Comparison of ENCODE assay signal across 26 cellular contexts in genomic region chr5:78288246-78288645, GRCh38. TPM values are rescaled to one million over a fixed set of nuclear protein-coding genes. Genes with fewer than 3 reads are reported as not detected.
A peak's percentile ranks its signal among the peaks of the same experiment; 100 is the strongest.
DNase-seq lines count a peak whose midpoint lies in the region; ATAC-seq, FAIRE-seq and TF ChIP-seq lines count a peak whose summit lies in the region.
"Had no signal": no experiment of that assay in that cellular context is flagged by ENCODE, and none has a peak within 500 bp of the region (broad histone marks: within the 10 kb centered on the region; RNA-seq: fewer than 3 reads in every experiment).

No MANE protein-coding gene starts in this region.

- no peak overlapping the region for H2AFZ ChIP-seq in mammary epithelial cell (ENCODE audit: low read depth, low read length)
- H2AFZ ChIP-seq in neural progenitor cell (replicated peaks): no peak overlapping the region
- no peak overlapping the region for H2AFZ ChIP-seq in hepatocyte

- H3K4me3 ChIP-seq in mammary epithelial cell (replicated peaks in 1 of 3; ENCODE audit: insufficient read depth in 1 of 3, low read depth in 2 of 3, low read length in 3 of 3): no peak overlapping the region
- no peak overlapping the region for H3K4me3 ChIP-seq in neural progenitor cell
- H3K4me3 ChIP-seq in hepatocyte: no peak overlapping the region
- H3K4me3 ChIP-seq: heart right ventricle, MG63 had no signal

- BruUV-seq in mammary epithelial cell (replicated peaks; lab: Mats Ljungman, UMichigan): no TSS peak

- peaks cover 24% of the 10 kb centered on the region for H3K4me1 Mint-ChIP-seq in neural progenitor cell

- WGBS in mammary epithelial cell (ENCODE audit: low coverage, missing lambda C conversion rate): 80% methylated on average over 3 of the region's 3 CpGs
- 52% methylated on average over 3 of the region's 3 CpGs for WGBS in hepatocyte (ENCODE audit: low lambda C conversion rate, missing lambda C conversion rate)

- peaks cover 6% of the 10 kb centered on the region for H3F3A ChIP-seq in neural progenitor cell (ENCODE audit: low read depth)

- intact Hi-C loops in mammary epithelial cell (cut with micrococcal nuclease): no loop called here

- no peak for TF ChIP-seq CTCF in mammary epithelial cell (conservative IDR thresholded peaks at IDR 0.05 in 1 of 2, IDR thresholded peaks at IDR 0.05 in 1 of 2; ENCODE audit: extremely low read depth in 1 of 2, insufficient read depth in 1 of 2, low read depth in 1 of 2, low read length in 2 of 2)
- no peak for TF ChIP-seq CTCF in neural progenitor cell (IDR thresholded peaks at IDR 0.05)
- no peak for TF ChIP-seq CTCF in hepatocyte (IDR thresholded peaks at IDR 0.05; ENCODE audit: poor library complexity)

- no peaks in the 10 kb centered on the region for H3K9me3 Mint-ChIP-seq in neural progenitor cell
- H3K9me3 Mint-ChIP-seq: activated naive CD4-positive, alpha-beta T cell treated with anti-CD3 and anti-CD28 coated beads, Interleukin-2, amount 50 U/mL, for 24 hours; T-cell had no signal

- H3K4me1 ChIP-seq in mammary epithelial cell (ENCODE audit: insufficient read depth, low read length): peaks cover 11% of the 10 kb centered on the region
- peaks cover 26% of the 10 kb centered on the region for H3K4me1 ChIP-seq in neural progenitor cell
- H3K4me1 ChIP-seq in hepatocyte (ENCODE audit: insufficient read depth): no peaks in the 10 kb centered on the region

- no peak for DNase-seq in GM12891 (ENCODE audit: insufficient read length, low spot score)
- DNase-seq in M059J (ENCODE audit: low read depth): peak; percentile 44
- DNase-seq in mammary epithelial cell: no peak
- no peak for DNase-seq in neural progenitor cell (ENCODE audit: low spot score)
- no peak for DNase-seq in activated naive CD4-positive, alpha-beta T cell treated with anti-CD3 and anti-CD28 coated beads, Interleukin-2, amount 50 U/mL, for 16 hours
- no peak for DNase-seq in hepatocyte (ENCODE audit: low spot score)
- no peak for DNase-seq in activated CD4-positive, alpha-beta T cell treated with anti-CD3 and anti-CD28 coated beads for 48 hours
- DNase-seq: activated CD4-positive, alpha-beta T cell treated with anti-CD3 and anti-CD28 coated beads, Interleukin-2, amount 50 U/mL, for 48 hours; activated CD4-positive, CD25-positive, alpha-beta regulatory T cell; activated CD8-positive, alpha-beta memory T cell treated with anti-CD3 and anti-CD28 coated beads, Interleukin-2, amount 50 U/mL, for 4 hours; C1 segment of cervical spinal cord; central memory CD4-positive, alpha-beta T cell; heart right ventricle; naive thymus-derived CD4-positive, alpha-beta T cell; NCI-H1417; NCI-H446 treated with DMSO at 0.1 percent for 48 hours; right cardiac atrium; SHP77; stimulated activated CD4-positive, alpha-beta T cell treated with anti-CD3 and anti-CD28 coated beads, Interleukin-15, amount 100 ng/mL, for 24 hours; stimulated activated naive CD8-positive, alpha-beta T cell treated with anti-CD3 and anti-CD28 coated beads, Interleukin-15, Interleukin-2, amounts not matched to agents 100 U/mL and 50 U/mL, for 24 hours; T-cell had no signal

- peaks cover 17% of the 10 kb centered on the region for H3K36me3 Mint-ChIP-seq in neural progenitor cell

- H4K20me1 ChIP-seq in mammary epithelial cell (ENCODE audit: insufficient read depth, low read length) (no peaks in the 10 kb centered on the region), neural progenitor cell (ENCODE audit: low read depth) (peaks cover 61% of the 10 kb centered on the region), hepatocyte (ENCODE audit: insufficient read depth, poor library complexity, severe bottlenecking) (peaks cover 14% of the 10 kb centered on the region)

- peak overlapping the region; percentile 82 for H3K4me2 ChIP-seq in mammary epithelial cell (ENCODE audit: insufficient read depth, low read depth, low read length)
- H3K4me2 ChIP-seq in neural progenitor cell: peak overlapping the region; percentile 10
- no peak overlapping the region for H3K4me2 ChIP-seq in hepatocyte

- no peak for ATAC-seq in GM21619 (IDR thresholded peaks at IDR 0.05; ENCODE audit: unreplicated experiment)
- ATAC-seq: left lobe of liver; right cardiac atrium; stimulated activated naive CD8-positive, alpha-beta T cell treated with anti-CD3 and anti-CD28 coated beads, Interleukin-15, Interleukin-2, amounts not matched to agents 100 U/mL and 50 U/mL, for 24 hours; T-cell had no signal

- H3K27ac ChIP-seq in mammary epithelial cell (ENCODE audit: insufficient read depth, low read depth, low read length) (peak overlapping the region; percentile 43), neural progenitor cell (no peak overlapping the region), hepatocyte (no peak overlapping the region)
- H3K27ac ChIP-seq: heart right ventricle, HL-60 had no signal

- in situ Hi-C loops in mammary epithelial cell (cut with MboI; ENCODE audit: low sequenced_read_pairs in 2 of 2): no loop called here

- no peaks in the 10 kb centered on the region for H3K27me3 Mint-ChIP-seq in neural progenitor cell (ENCODE audit: insufficient read depth, low read depth)
- H3K27me3 Mint-ChIP-seq: activated naive CD4-positive, alpha-beta T cell treated with anti-CD3 and anti-CD28 coated beads, Interleukin-2, amount 50 U/mL, for 24 hours; naive thymus-derived CD4-positive, alpha-beta T cell; T-cell had no signal

- H3K9me2 ChIP-seq in hepatocyte (replicated peaks; ENCODE audit: insufficient read depth): no peaks in the 10 kb centered on the region

- TF ChIP-seq POLR2A in GM12891 (IDR thresholded peaks at IDR 0.05; ENCODE audit: low read depth, low read length): no peak

- H3K27me3 ChIP-seq in mammary epithelial cell (ENCODE audit: insufficient read depth, low read length) (no peaks in the 10 kb centered on the region), neural progenitor cell (no peaks in the 10 kb centered on the region), hepatocyte (no peaks in the 10 kb centered on the region)
- H3K27me3 ChIP-seq: heart right ventricle, MG63 had no signal

- CTCF ChIA-PET in mammary epithelial cell (lab: Charles Lee; ENCODE audit: low non-redundant PET): no interaction called here

- peak; percentile 28 for FAIRE-seq in GM12891 (lab: Jason Lieb, UNC)

- H3K36me3 ChIP-seq in mammary epithelial cell (ENCODE audit: insufficient read depth, low read length): no peaks in the 10 kb centered on the region
- H3K36me3 ChIP-seq in neural progenitor cell: no peaks in the 10 kb centered on the region
- H3K36me3 ChIP-seq in hepatocyte (replicated peaks; ENCODE audit: insufficient read depth, low read depth): no peaks in the 10 kb centered on the region
- H3K36me3 ChIP-seq: heart right ventricle had no signal

- H3K4me3 Mint-ChIP-seq in neural progenitor cell: no peak overlapping the region
- H3K4me3 Mint-ChIP-seq: activated naive CD4-positive, alpha-beta T cell treated with anti-CD3 and anti-CD28 coated beads, Interleukin-2, amount 50 U/mL, for 24 hours; T-cell had no signal

- dilution Hi-C loops in mammary epithelial cell (cut with HindIII; ENCODE audit: low sequenced_read_pairs): no loop called here

- H3K9ac ChIP-seq in mammary epithelial cell (ENCODE audit: insufficient read depth, low read length) (no peak overlapping the region), neural progenitor cell (no peak overlapping the region)

- H3K27ac Mint-ChIP-seq in neural progenitor cell: no peak overlapping the region
- H3K27ac Mint-ChIP-seq: activated naive CD4-positive, alpha-beta T cell treated with anti-CD3 and anti-CD28 coated beads, Interleukin-2, amount 50 U/mL, for 24 hours; T-cell had no signal

- H3K79me2 ChIP-seq in mammary epithelial cell (ENCODE audit: insufficient read depth, low read length) (peaks cover 95% of the 10 kb centered on the region), neural progenitor cell (ENCODE audit: low read depth) (peaks cover 98% of the 10 kb centered on the region), hepatocyte (peaks cover 95% of the 10 kb centered on the region)

- H3K9me3 ChIP-seq in mammary epithelial cell (replicated peaks; ENCODE audit: insufficient read depth, low read length) (peaks cover 1% of the 10 kb centered on the region), neural progenitor cell (ENCODE audit: low read depth) (no peaks in the 10 kb centered on the region), hepatocyte (ENCODE audit: low read depth) (no peaks in the 10 kb centered on the region)
- H3K9me3 ChIP-seq: heart right ventricle, MG63 had no signal

TF ChIP-seq in GM12891, 5 proteins besides CTCF, POLR2A, EP300 and RAD21:
- TF ChIP-seq PAX5 (IDR thresholded peaks at IDR 0.05; ENCODE audit: insufficient read depth, low read length, severe bottlenecking) (no peak), TAF1 (IDR thresholded peaks at IDR 0.05; ENCODE audit: low read depth, low read length) (no peak), POLR2AphosphoS5 (IDR thresholded peaks at IDR 0.05; ENCODE audit: low read depth, low read length) (no peak), POU2F2 (IDR thresholded peaks at IDR 0.05; ENCODE audit: low read depth, low read length) (no peak), SPI1 (IDR thresholded peaks at IDR 0.05; ENCODE audit: low read depth, low read length) (no peak)
TF ChIP-seq in GM12891: peak in this region for 0.

RNA-seq across cellular contexts. Expression of gene AP3B1, which starts 6.3 kb away (rescaled TPM):
- 31.3 TPM for polyA plus RNA-seq in GM12891 (2012; ENCODE audit: low read depth, missing spikeins)
- 50.2 and 54.3 TPM in 2 replicates for total RNA-seq in M059J (2014; rRNA removed; shearing (Covaris generic))
- total RNA-seq in mammary epithelial cell: 10 to 100 TPM; 53.2 to 55.0 TPM
- polyA plus RNA-seq in mammary epithelial cell: 34.8 TPM
- polyA minus RNA-seq in mammary epithelial cell: 65.0 TPM
- total RNA-seq in neural progenitor cell (ENCODE audit: low replicate concordance): 63.7 and 105 TPM in 2 replicates
- 41.4 and 42.4 TPM in 2 replicates for total RNA-seq in hepatocyte
- polyA plus RNA-seq in hepatocyte: 25.4 and 29.4 TPM in 2 replicates
